In the genomic region with DNA sequence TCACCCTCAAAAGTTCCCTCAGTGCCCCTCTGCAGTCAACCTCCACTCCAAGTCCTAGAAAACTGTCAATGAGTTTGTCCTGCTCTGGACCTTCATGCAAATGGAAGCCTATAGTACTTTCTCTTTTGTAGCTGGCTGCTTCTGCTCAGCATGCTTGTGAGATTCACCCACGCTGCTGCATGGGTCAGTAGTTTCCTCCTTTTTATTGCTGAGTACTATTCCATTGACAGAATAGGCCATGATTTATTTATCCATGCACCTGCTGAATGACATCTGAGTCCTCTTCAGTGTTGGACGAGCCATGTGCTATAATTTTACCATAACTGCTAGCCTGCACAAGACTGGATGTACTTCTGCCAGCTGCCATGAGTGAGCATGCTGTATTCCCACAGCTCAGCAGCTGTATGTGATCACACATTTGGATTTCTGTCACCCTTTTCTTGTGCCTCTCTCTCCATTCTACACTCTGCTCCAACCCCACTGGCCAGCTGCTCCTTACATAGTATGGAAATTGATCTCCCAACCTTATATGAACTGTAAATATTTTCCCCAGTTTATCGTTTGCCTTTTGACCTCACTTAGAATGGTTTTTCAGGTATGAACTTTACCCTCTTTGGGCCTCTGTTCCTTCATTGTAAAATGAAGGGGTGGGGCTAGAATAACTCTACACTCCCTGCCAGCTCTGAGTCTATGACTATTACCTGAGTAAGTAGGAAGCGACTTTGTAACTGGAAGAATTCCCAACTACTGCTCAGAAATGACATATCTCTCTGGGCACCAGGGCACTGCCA, we compare ENCODE assay signal across 1 cellular context.
TF ChIP-seq lines count a peak whose summit lies in the region.

No MANE protein-coding gene starts in this region.

TF ChIP-seq in IMR-90, 13 proteins besides CTCF, POLR2A, EP300 and RAD21 (continued from another document):
- TF ChIP-seq RFX5 (IDR thresholded peaks at IDR 0.05; ENCODE audit: low read depth, low read length) = no peak
- no peak for TF ChIP-seq CHD1 (IDR thresholded peaks at IDR 0.05; ENCODE audit: low read depth, low read length)
- TF ChIP-seq BHLHE40 (IDR thresholded peaks at IDR 0.05; ENCODE audit: low read depth, low read length) = no peak
- no peak for TF ChIP-seq MAFK (IDR thresholded peaks at IDR 0.05; ENCODE audit: low read depth, low read length)
- TF ChIP-seq FOS (IDR thresholded peaks at IDR 0.05; ENCODE audit: low read depth, low read length) = no peak
